8 cellular contexts compared by ENCODE assay signal in genomic region chr17:61928101-61928436, GRCh38. TPM values are rescaled to one million over a fixed set of nuclear protein-coding genes. Genes with fewer than 3 reads are reported as not detected.
DNase-seq lines count a peak whose midpoint lies in the region; ATAC-seq and TF ChIP-seq lines count a peak whose summit lies in the region.

No MANE protein-coding gene starts in this region.

- H3K27ac Mint-ChIP-seq in progenitor cell of endocrine pancreas: peak overlapping the region; percentile 94

- DNase-seq in MG63 (no peak), progenitor cell of endocrine pancreas (ENCODE audit: low spot score, unreplicated experiment) (no peak), posterior cingulate gyrus (no peak), head of caudate nucleus (no peak), DMS153 treated with DMSO at 0.1 percent for 48 hours (lab: John Stamatoyannopoulos, UW; ENCODE audit: unreplicated experiment) (no peak), NCI-H510A treated with DMSO at 0.1 percent for 48 hours (lab: John Stamatoyannopoulos, UW) (no peak)

- peak overlapping the region; percentile 88 for H3K4me3 Mint-ChIP-seq in progenitor cell of endocrine pancreas (ENCODE audit: low read depth)

- H3K36me3 ChIP-seq in MG63: peaks cover 26% of the 10 kb centered on the region
- H3K36me3 ChIP-seq in endocrine pancreas (ENCODE audit: control insufficient read depth, insufficient read depth, low read length): no peaks in the 10 kb centered on the region

- H3K36me3 Mint-ChIP-seq in progenitor cell of endocrine pancreas (ENCODE audit: insufficient read depth): peaks cover 1% of the 10 kb centered on the region

- no peak for TF ChIP-seq CTCF in progenitor cell of endocrine pancreas (IDR thresholded peaks at IDR 0.05; ENCODE audit: unreplicated experiment)

- peaks cover 12% of the 10 kb centered on the region for H3K4me1 Mint-ChIP-seq in progenitor cell of endocrine pancreas (ENCODE audit: low read depth)

- ATAC-seq in GM19328 (IDR thresholded peaks at IDR 0.05; ENCODE audit: unreplicated experiment): peak; percentile 12

- H3K9ac ChIP-seq in endocrine pancreas (ENCODE audit: control insufficient read depth, insufficient read depth, low read length): no peak overlapping the region

- H3K9me3 ChIP-seq in MG63: no peaks in the 10 kb centered on the region
- no peaks in the 10 kb centered on the region for H3K9me3 ChIP-seq in endocrine pancreas (ENCODE audit: control insufficient read depth, low read length)

- peaks cover 4% of the 10 kb centered on the region for H3K27me3 Mint-ChIP-seq in progenitor cell of endocrine pancreas

- peak overlapping the region; percentile 89 for H3K4me3 ChIP-seq in MG63
- H3K4me3 ChIP-seq in endocrine pancreas (ENCODE audit: control insufficient read depth, insufficient read depth, low read length): peak overlapping the region; percentile 92

- no peaks in the 10 kb centered on the region for H3K9me3 Mint-ChIP-seq in progenitor cell of endocrine pancreas (ENCODE audit: low read depth)

- H3K4me1 ChIP-seq in endocrine pancreas (ENCODE audit: control insufficient read depth, insufficient read depth, low read length): peaks cover 7% of the 10 kb centered on the region

- no peaks in the 10 kb centered on the region for H3K27me3 ChIP-seq in MG63
- H3K27me3 ChIP-seq in endocrine pancreas (ENCODE audit: control insufficient read depth, insufficient read depth, low read length): no peaks in the 10 kb centered on the region

- intact Hi-C loops in posterior cingulate gyrus (cut with DNase I): loop anchor here (10.0 kb wide), 1 partner anchor 63 kb away; the partner anchor contains the start of gene BRIP1
- intact Hi-C loops in head of caudate nucleus (cut with DNase I): loop anchor here (5.0 kb wide), 1 partner anchor 139 kb away; the partner anchor contains the start of gene MED13

RNA-seq across cellular contexts. Expression of gene INTS2, which starts 0.3 kb away (rescaled TPM):
- 8.1 and 11.9 TPM in 2 replicates for total RNA-seq in MG63 (2014; rRNA removed; shearing (Covaris generic); ENCODE audit: low replicate concordance)
- total RNA-seq in progenitor cell of endocrine pancreas: 16.9 and 18.2 TPM in 2 replicates
